ENCODE assay signal across 31 cellular contexts in genomic region chr3:145649368-145649887, GRCh38.
"Had no signal": no experiment of that assay in that cellular context is flagged by ENCODE, and none has a peak within 500 bp of the region (broad histone marks: within the 10 kb centered on the region; RNA-seq: fewer than 3 reads in every experiment).

No MANE protein-coding gene starts in this region.

- H2AFZ ChIP-seq: neural progenitor cell, parathyroid adenoma had no signal

- H3K4me2 ChIP-seq: neural progenitor cell had no signal

- H3K9ac ChIP-seq: neural progenitor cell, parathyroid adenoma had no signal

- H3K4me1 ChIP-seq: left ventricle myocardium inferior, neural progenitor cell, parathyroid adenoma, psoas muscle, right atrium auricular region, stomach, testis, transverse colon, upper lobe of left lung, vagina had no signal

- DNase-seq: hippocampal formation; immature natural killer cell; kidney; left colon; left ventricle myocardium inferior; mesendoderm; naive B cell; natural killer cell; nephron progenitor cell; occipital lobe; psoas muscle; stimulated activated CD4-positive, alpha-beta T cell treated with anti-CD3 and anti-CD28 coated beads, Interleukin-12 subunit alpha, Interleukin-12 subunit beta, amount 100 ng/mL, for 4 hours; stimulated activated CD4-positive, alpha-beta T cell treated with anti-CD3 and anti-CD28 coated beads, Interleukin-15, amount 100 ng/mL, for 24 hours; stimulated activated CD4-positive, alpha-beta T cell treated with anti-CD3 and anti-CD28 coated beads, Interleukin-2, amount 100 ng/mL, for 24 hours; stimulated activated CD4-positive, alpha-beta T cell treated with anti-CD3 and anti-CD28 coated beads, Interleukin-4, amount 100 ng/mL, for 1 hour; stimulated activated naive B cell treated with anti-CD40 and anti-IgM and Interleukin-4, amounts not matched to agents 10 μg/mL and 1 μg/mL and 100 μg/mL, for 72 hours; stimulated activated naive CD8-positive, alpha-beta T cell treated with anti-CD3 and anti-CD28 coated beads, Interleukin-15, Interleukin-2, amounts not matched to agents 100 U/mL and 50 U/mL, for 24 hours; stomach; testis; thyroid gland; transverse colon; upper lobe of left lung had no signal

- FAIRE-seq: islet of Langerhans had no signal

- H3K4me3 ChIP-seq: left ventricle myocardium inferior, lung, neural progenitor cell, psoas muscle, right atrium auricular region, skin epidermis, stomach, thyroid gland, transverse colon, upper lobe of left lung, vagina had no signal

- H3K27ac ChIP-seq: left ventricle myocardium inferior, neural progenitor cell, neutrophil, parathyroid adenoma, psoas muscle, right atrium auricular region, skin epidermis, stomach, testis, thyroid gland, transverse colon, upper lobe of left lung, vagina had no signal

- H3K36me3 ChIP-seq: left ventricle myocardium inferior, neural progenitor cell, neutrophil, right atrium auricular region, stomach, thyroid gland, transverse colon, upper lobe of left lung, vagina had no signal

- H3K27me3 ChIP-seq: neural progenitor cell, neutrophil, right atrium auricular region, stomach, testis, thyroid gland, transverse colon, upper lobe of left lung, vagina had no signal

- H3K79me2 ChIP-seq: parathyroid adenoma had no signal

- ATAC-seq: left colon; natural killer cell; psoas muscle; sciatic nerve; stimulated activated naive B cell treated with anti-CD40 and anti-IgM and Interleukin-4, amounts not matched to agents 10 μg/mL and 1 μg/mL and 100 μg/mL, for 72 hours; stimulated activated naive CD8-positive, alpha-beta T cell treated with anti-CD3 and anti-CD28 coated beads, Interleukin-15, Interleukin-2, amounts not matched to agents 100 U/mL and 50 U/mL, for 24 hours had no signal

- H3K9me3 ChIP-seq: neutrophil, psoas muscle, right atrium auricular region, stomach, testis, thyroid gland, transverse colon, upper lobe of left lung, vagina had no signal
